In genomic region chrX:123580871-123581270, GRCh38 we compare ENCODE assay signal across 23 cellular contexts.
"Had no signal": no experiment of that assay in that cellular context is flagged by ENCODE, and none has a peak within 500 bp of the region (broad histone marks: within the 10 kb centered on the region; RNA-seq: fewer than 3 reads in every experiment).

No MANE protein-coding gene starts in this region.

- DNase-seq: dorsolateral prefrontal cortex; effector CD8-positive, alpha-beta T cell; heart right ventricle; hypothalamus; left cardiac atrium; left ventricle myocardium inferior; lower lobe of right lung; natural killer cell; ovary; sigmoid colon; stimulated activated CD4-positive, alpha-beta T cell treated with anti-CD3 and anti-CD28 coated beads, Interleukin-2, amount 100 ng/mL, for 24 hours; stimulated activated CD4-positive, alpha-beta T cell treated with anti-CD3 and anti-CD28 coated beads, Interleukin-4, amount 100 ng/mL, for 4 hours; stimulated activated naive B cell treated with anti-CD40 and anti-IgM and Interleukin-4, amounts not matched to agents 10 μg/mL and 1 μg/mL and 100 μg/mL, for 72 hours; stimulated activated naive CD8-positive, alpha-beta T cell treated with anti-CD3 and anti-CD28 coated beads, Interleukin-15, amount 100 ng/mL, for 72 hours; testis; upper lobe of right lung had no signal

- H3K27me3 Mint-ChIP-seq: memory B cell; stimulated activated naive B cell treated with anti-CD40 and anti-IgM and Interleukin-4, amounts not matched to agents 10 μg/mL and 1 μg/mL and 100 μg/mL, for 72 hours; stimulated activated naive CD8-positive, alpha-beta T cell treated with anti-CD3 and anti-CD28 coated beads, Interleukin-15, amount 100 ng/mL, for 72 hours had no signal

- H3K4me1 ChIP-seq: heart right ventricle, left ventricle myocardium inferior, lower lobe of right lung, right atrium auricular region, sigmoid colon, testis, tibial nerve, upper lobe of right lung, vagina had no signal

- H3K4me3 ChIP-seq: dorsolateral prefrontal cortex, heart right ventricle, left ventricle myocardium inferior, lower lobe of right lung, ovary, right atrium auricular region, sigmoid colon, skin epidermis, testis, tibial nerve, upper lobe of right lung, vagina had no signal

- ATAC-seq: heart right ventricle; left cardiac atrium; lower lobe of right lung; natural killer cell; stimulated activated naive B cell treated with anti-CD40 and anti-IgM and Interleukin-4, amounts not matched to agents 10 μg/mL and 1 μg/mL and 100 μg/mL, for 72 hours; stimulated activated naive CD8-positive, alpha-beta T cell treated with anti-CD3 and anti-CD28 coated beads, Interleukin-15, amount 100 ng/mL, for 72 hours; upper lobe of right lung had no signal

- H3K27ac ChIP-seq: dorsolateral prefrontal cortex, heart right ventricle, left ventricle myocardium inferior, lower lobe of right lung, ovary, right atrium auricular region, sigmoid colon, skin epidermis, testis, tibial nerve, upper lobe of right lung, vagina had no signal

- H3K27ac Mint-ChIP-seq: memory B cell; mesothelial cell of epicardium; natural killer cell; stimulated activated naive B cell treated with anti-CD40 and anti-IgM and Interleukin-4, amounts not matched to agents 10 μg/mL and 1 μg/mL and 100 μg/mL, for 72 hours; stimulated activated naive CD8-positive, alpha-beta T cell treated with anti-CD3 and anti-CD28 coated beads, Interleukin-15, amount 100 ng/mL, for 72 hours had no signal

- H3K4me3 Mint-ChIP-seq: memory B cell; mesothelial cell of epicardium; natural killer cell; neural crest cell; stimulated activated naive B cell treated with anti-CD40 and anti-IgM and Interleukin-4, amounts not matched to agents 10 μg/mL and 1 μg/mL and 100 μg/mL, for 72 hours; stimulated activated naive CD8-positive, alpha-beta T cell treated with anti-CD3 and anti-CD28 coated beads, Interleukin-15, amount 100 ng/mL, for 72 hours had no signal

- H3K36me3 Mint-ChIP-seq: memory B cell; natural killer cell; stimulated activated naive B cell treated with anti-CD40 and anti-IgM and Interleukin-4, amounts not matched to agents 10 μg/mL and 1 μg/mL and 100 μg/mL, for 72 hours had no signal

- H3K36me3 ChIP-seq: heart right ventricle, left ventricle myocardium inferior, lower lobe of right lung, ovary, right atrium auricular region, sigmoid colon, tibial nerve, upper lobe of right lung, vagina had no signal

- H3K9me3 ChIP-seq: left ventricle myocardium inferior, lower lobe of right lung, ovary, right atrium auricular region, sigmoid colon, testis, tibial nerve, upper lobe of right lung, vagina had no signal

- H3K27me3 ChIP-seq: heart right ventricle, ovary, right atrium auricular region, sigmoid colon, testis, tibial nerve, upper lobe of right lung, vagina had no signal

- H3K4me1 Mint-ChIP-seq: memory B cell; mesothelial cell of epicardium; natural killer cell; neural crest cell; stimulated activated naive B cell treated with anti-CD40 and anti-IgM and Interleukin-4, amounts not matched to agents 10 μg/mL and 1 μg/mL and 100 μg/mL, for 72 hours; stimulated activated naive CD8-positive, alpha-beta T cell treated with anti-CD3 and anti-CD28 coated beads, Interleukin-15, amount 100 ng/mL, for 72 hours had no signal
